Comparison of ENCODE assay signal across 1 cellular context in the genomic region with DNA sequence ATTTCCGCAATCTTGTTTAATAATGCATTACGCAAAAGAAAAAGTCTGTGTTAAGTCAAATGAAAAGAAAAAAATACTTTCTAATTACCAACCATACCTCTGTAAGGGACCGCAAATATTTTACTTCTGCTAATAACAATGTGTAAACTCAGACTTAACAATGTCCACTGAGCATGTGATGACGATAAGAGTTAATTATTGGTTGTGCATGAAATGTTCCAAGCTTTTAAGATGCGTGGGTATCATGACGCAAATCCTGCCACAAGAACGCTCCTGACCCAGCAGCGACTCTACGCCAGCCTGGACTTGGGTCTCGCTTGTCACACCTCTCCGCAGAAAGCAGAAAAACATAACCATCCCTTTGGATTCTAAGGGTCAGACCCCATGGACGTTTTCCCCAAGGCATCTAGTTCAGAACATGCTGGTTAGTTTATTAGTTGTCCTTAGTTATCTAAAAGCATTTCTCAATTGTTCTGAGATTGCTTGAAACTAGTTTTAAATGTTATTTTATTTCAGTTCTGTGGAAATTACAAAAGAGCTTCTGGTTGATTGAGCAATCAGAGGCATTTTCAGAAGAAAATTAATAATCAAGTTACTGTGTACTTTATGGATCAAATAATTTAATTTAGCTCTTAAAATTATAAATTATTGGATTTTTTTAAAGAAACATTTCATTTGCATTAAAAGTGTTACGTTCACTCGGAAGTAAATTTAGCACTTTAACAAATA.
TF ChIP-seq lines count a peak whose summit lies in the region.

No MANE protein-coding gene starts in this region.

TF ChIP-seq in H1, 55 proteins besides CTCF, POLR2A, EP300 and RAD21 (continued from another document):
- TF ChIP-seq RBBP5 (IDR thresholded peaks at IDR 0.05; ENCODE audit: borderline replicate concordance, low read depth, low read length): no peak
